ENCODE assay signal across 23 cellular contexts in the genomic region with DNA sequence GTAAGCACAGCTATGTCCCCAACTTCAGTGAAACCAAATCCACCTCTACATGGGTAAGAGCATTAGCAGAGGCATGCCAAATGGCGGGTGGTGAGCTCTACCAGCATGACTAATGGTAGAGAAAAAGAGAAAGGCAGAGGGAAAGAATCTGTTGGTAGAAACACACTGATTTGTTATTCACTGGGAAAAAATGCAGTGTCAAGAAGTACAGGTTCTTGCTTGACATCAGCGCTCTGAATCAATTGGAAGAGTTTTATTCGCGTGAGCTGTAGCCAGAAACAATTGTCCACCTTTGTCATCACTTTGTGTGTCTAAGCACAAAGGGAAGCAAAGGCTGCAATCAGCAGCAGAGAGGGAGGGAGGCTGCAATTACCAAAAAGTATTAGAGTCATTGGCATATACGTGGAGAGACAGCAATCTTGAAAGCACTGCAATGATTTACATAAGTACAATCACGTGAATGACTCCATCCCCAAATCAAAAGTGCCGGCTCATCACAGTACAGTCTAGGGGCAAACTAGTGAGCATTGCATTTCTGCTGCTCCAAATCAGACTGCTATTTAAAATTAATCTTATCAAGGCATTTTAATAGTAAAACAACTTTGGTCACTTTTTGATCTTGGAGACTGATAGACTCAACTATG.
DNase-seq lines count a peak whose midpoint lies in the region; ATAC-seq, FAIRE-seq and TF ChIP-seq lines count a peak whose summit lies in the region.
"Had no signal": no experiment of that assay in that cellular context is flagged by ENCODE, and none has a peak within 500 bp of the region (broad histone marks: within the 10 kb centered on the region; RNA-seq: fewer than 3 reads in every experiment).

No MANE protein-coding gene starts in this region.

- POLR2A ChIA-PET in PC-3 (lab: Charles Lee; ENCODE audit: unreplicated experiment), result no interaction called here
- POLR2A ChIA-PET in naive thymus-derived CD8-positive, alpha-beta T cell (lab: Charles Lee), result no interaction called here

- TF ChIP-seq CTCF in PC-3 (conservative IDR thresholded peaks at IDR 0.05; ENCODE audit: low read depth, low read length), result no peak
- no peak for TF ChIP-seq CTCF in choroid plexus epithelial cell (conservative IDR thresholded peaks at IDR 0.05; ENCODE audit: low read depth, low read length)

- peak; percentile 66 for FAIRE-seq in H54 (lab: Jason Lieb, UNC)
- FAIRE-seq: colon, H1 had no signal

- H3K36me3 ChIP-seq in PC-3 (ENCODE audit: low read depth, low read length), result no peaks in the 10 kb centered on the region
- H3K36me3 ChIP-seq: ascending aorta, heart right ventricle, lower lobe of right lung had no signal

- H3K4me3 ChIP-seq in PC-3 (ENCODE audit: low read length) (no peak overlapping the region), choroid plexus epithelial cell (ENCODE audit: low read depth, low read length) (no peak overlapping the region)
- H3K4me3 ChIP-seq: ascending aorta, heart right ventricle, lower lobe of right lung had no signal

- H3K27me3 Mint-ChIP-seq in naive thymus-derived CD8-positive, alpha-beta T cell, result peaks cover 1 to 7% (median 5%) of the 10 kb centered on the region in 5 donors
- H3K27me3 Mint-ChIP-seq: activated naive CD4-positive, alpha-beta T cell treated with anti-CD3 and anti-CD28 coated beads, Interleukin-2, amount 50 U/mL, for 24 hours had no signal

- H3K4me1 ChIP-seq in PC-3 (ENCODE audit: insufficient read depth, low read length), result peaks cover 30% of the 10 kb centered on the region
- H3K4me1 ChIP-seq: ascending aorta, lower lobe of right lung had no signal

- H3K9me3 Mint-ChIP-seq in naive thymus-derived CD8-positive, alpha-beta T cell, result peaks cover 0 to 17% (median 7%) of the 10 kb centered on the region in 9 donors
- H3K9me3 Mint-ChIP-seq: effector memory CD8-positive, alpha-beta T cell had no signal

- H3K79me2 ChIP-seq in PC-3 (ENCODE audit: low read length), result no peaks in the 10 kb centered on the region

- BruUV-seq in PC-3 (replicated peaks; lab: Mats Ljungman, UMichigan), result no TSS peak

- TF ChIP-seq POLR2A in H54 (IDR thresholded peaks at IDR 0.05; ENCODE audit: low read depth, low read length), result no peak

- no peaks in the 10 kb centered on the region for H3K27me3 ChIP-seq in PC-3 (ENCODE audit: low read length)
- H3K27me3 ChIP-seq: ascending aorta, heart right ventricle had no signal

- no peak overlapping the region for H2AFZ ChIP-seq in PC-3 (ENCODE audit: low read length)

- peak overlapping the region; percentile 85 for H3K9ac ChIP-seq in PC-3 (ENCODE audit: low read length)

- peaks cover 0 to 16% (median 7%) of the 10 kb centered on the region in 3 donors for H3K36me3 Mint-ChIP-seq in naive thymus-derived CD8-positive, alpha-beta T cell

- no peak for DNase-seq in H54 (ENCODE audit: insufficient read length, low spot score)
- DNase-seq in PC-3, result peak; percentile 77
- peak; percentile 37 for DNase-seq in choroid plexus epithelial cell (ENCODE audit: low read depth)
- peak; percentile 44 for DNase-seq in myocyte (ENCODE audit: low read depth)
- no peak for DNase-seq in NCI-H1694 (lab: John Stamatoyannopoulos, UW)
- DNase-seq in activated naive CD4-positive, alpha-beta T cell treated with anti-CD3 and anti-CD28 coated beads, Interleukin-2, amount 50 U/mL, for 16 hours, result no peak
- no peak for DNase-seq in naive thymus-derived CD8-positive, alpha-beta T cell
- DNase-seq in stimulated activated naive CD4-positive, alpha-beta T cell (lab: John Stamatoyannopoulos, UW), result no peak
- DNase-seq: activated T-cell treated with anti-CD3 and anti-CD28 coated beads, Interleukin-2, amount 50 U/mL, for 48 hours; effector memory CD8-positive, alpha-beta T cell; GF-D8; heart right ventricle; Karpas-422; lower lobe of right lung; NCI-H1105; NCI-H2081 treated with DMSO at 0.1 percent for 48 hours; NCI-H510A; right cardiac atrium; RPMI8226 had no signal

- peaks cover 0 to 6% (median 1%) of the 10 kb centered on the region in 4 donors for H3K4me1 Mint-ChIP-seq in naive thymus-derived CD8-positive, alpha-beta T cell
- H3K4me1 Mint-ChIP-seq: activated naive CD4-positive, alpha-beta T cell treated with anti-CD3 and anti-CD28 coated beads, Interleukin-2, amount 50 U/mL, for 24 hours had no signal

- H3F3A ChIP-seq in PC-3 (ENCODE audit: low read length, unreplicated experiment), result peaks cover 5% of the 10 kb centered on the region

- intact Hi-C loops in PC-3 (cut with micrococcal nuclease), result loop anchor here (2.0 kb wide), 1 partner anchor 914 kb away; no protein-coding TSS in a partner anchor

- CTCF ChIA-PET in PC-3 (lab: Charles Lee), result interaction anchor here (0.6 kb wide), 1 partner anchor 22 kb away, joined by 4 read pairs; no protein-coding TSS in a partner anchor

- peak overlapping the region; percentile 63 for H3K4me2 ChIP-seq in PC-3 (ENCODE audit: low read length)

- no peak overlapping the region for H3K27ac Mint-ChIP-seq in naive thymus-derived CD8-positive, alpha-beta T cell
- H3K27ac Mint-ChIP-seq: activated naive CD4-positive, alpha-beta T cell treated with anti-CD3 and anti-CD28 coated beads, Interleukin-2, amount 50 U/mL, for 24 hours; effector memory CD8-positive, alpha-beta T cell had no signal

- ATAC-seq in PC-3, result peak; percentile 16; the same call in 1 of the 2 replicates
- no peak for ATAC-seq in naive thymus-derived CD8-positive, alpha-beta T cell
- ATAC-seq: effector memory CD8-positive, alpha-beta T cell; heart right ventricle; right cardiac atrium had no signal

- peak overlapping the region; percentile 99 for H3K27ac ChIP-seq in PC-3 (ENCODE audit: low read length)
- H3K27ac ChIP-seq: ascending aorta, lower lobe of right lung had no signal

- no peaks in the 10 kb centered on the region for H3K9me2 ChIP-seq in PC-3 (replicated peaks; ENCODE audit: low read length)

- H4K20me1 ChIP-seq in PC-3 (ENCODE audit: low read length), result no peaks in the 10 kb centered on the region

- H3K4me3 Mint-ChIP-seq in naive thymus-derived CD8-positive, alpha-beta T cell, result no peak overlapping the region
- H3K4me3 Mint-ChIP-seq: activated naive CD4-positive, alpha-beta T cell treated with anti-CD3 and anti-CD28 coated beads, Interleukin-2, amount 50 U/mL, for 24 hours; effector memory CD8-positive, alpha-beta T cell had no signal

- no peaks in the 10 kb centered on the region for H3K9me3 ChIP-seq in PC-3 (ENCODE audit: low read length)

Comparison
In these comparisons a context has a peak if more than half of its experiments do, and no peak if none do; other contexts are left out.
1. DNase-seq: peak in PC-3 (single experiment), choroid plexus epithelial cell (single experiment) and myocyte (single experiment); none in H54 (single experiment), NCI-H1694 (single experiment), activated naive CD4-positive, alpha-beta T cell treated with anti-CD3 and anti-CD28 coated beads, Interleukin-2, amount 50 U/mL, for 16 hours (single experiment), naive thymus-derived CD8-positive, alpha-beta T cell (0 of 10) and stimulated activated naive CD4-positive, alpha-beta T cell (0 of 6).